ENCODE assay signal across 11 cellular contexts in genomic region chr12:101051901-101052550, GRCh38.
A peak's percentile ranks its signal among the peaks of the same experiment; 100 is the strongest.
DNase-seq lines count a peak whose midpoint lies in the region; TF ChIP-seq lines count a peak whose summit lies in the region.
"Had no signal": no experiment of that assay in that cellular context is flagged by ENCODE, and none has a peak within 500 bp of the region (broad histone marks: within the 10 kb centered on the region; RNA-seq: fewer than 3 reads in every experiment).

No MANE protein-coding gene starts in this region.

- 31 to 48% (median 40%) methylated on average over 8 of the region's 8 CpGs for WGBS in adrenal gland, 4 donors
- WGBS in sigmoid colon, 2 donors: 10 to 46% methylated on average over 8 of the region's 8 CpGs
- WGBS in suprapubic skin: 26% methylated on average over 8 of the region's 8 CpGs

- H3K27me3 ChIP-seq in adrenal gland (no peaks in the 10 kb centered on the region), sigmoid colon (no peaks in the 10 kb centered on the region), suprapubic skin (no peaks in the 10 kb centered on the region)
- H3K27me3 ChIP-seq: BLaER1 treated with 17β-estradiol and CSF1 and Interleukin-3, amounts not matched to agents 10 nM and 100 nM; gastrocnemius medialis had no signal

- H3K36me3 ChIP-seq in HEK293 (ENCODE audit: control insufficient read depth in 2 of 2, insufficient read depth in 1 of 2, low read length in 2 of 2) (no peaks in the 10 kb centered on the region), adrenal gland (replicated peaks in 1 of 2) (no peaks in the 10 kb centered on the region), sigmoid colon (no peaks in the 10 kb centered on the region), suprapubic skin (no peaks in the 10 kb centered on the region)
- H3K36me3 ChIP-seq: BLaER1 treated with 17β-estradiol and CSF1 and Interleukin-3, amounts not matched to agents 10 nM and 100 nM; gastrocnemius medialis had no signal

- peak in 1 of 2 donors; percentile 20 for TF ChIP-seq POLR2A in adrenal gland (IDR thresholded peaks at IDR 0.05)
- no peak for TF ChIP-seq POLR2A in sigmoid colon (IDR thresholded peaks at IDR 0.05)
- no peak for TF ChIP-seq POLR2A in suprapubic skin (IDR thresholded peaks at IDR 0.05)

- H3K27ac ChIP-seq in 22Rv1 (peak overlapping the region; percentile 19), HEK293 (ENCODE audit: extremely low read depth, low read depth, low read length) (peak overlapping the region; percentile 65), adrenal gland (peak overlapping the region in 4 of 5 donors; percentile 31 to 85 (median 55)), sigmoid colon (no peak overlapping the region), suprapubic skin (no peak overlapping the region)
- H3K27ac ChIP-seq: BLaER1 treated with 17β-estradiol and CSF1 and Interleukin-3, amounts not matched to agents 10 nM and 100 nM; gastrocnemius medialis had no signal

- CTCF ChIA-PET in HEK293 (lab: Yijun Ruan, JAX): interaction anchor here (0.5 to 1.1 kb wide), 6 partner anchors 9 to 897 kb away, joined by 3 to 5 read pairs (median 3); no protein-coding TSS in a partner anchor

- POLR2A ChIA-PET in HEK293 (lab: Yijun Ruan, JAX): no interaction called here

- no peak for TF ChIP-seq CTCF in 22Rv1 (IDR thresholded peaks at IDR 0.05)
- TF ChIP-seq CTCF in HEK293 (tag by site-specific recombination; IDR thresholded peaks at IDR 0.05): no peak
- no peak for TF ChIP-seq CTCF in adrenal gland (IDR thresholded peaks at IDR 0.05)
- no peak for TF ChIP-seq CTCF in sigmoid colon (IDR thresholded peaks at IDR 0.05)
- TF ChIP-seq CTCF in suprapubic skin (IDR thresholded peaks at IDR 0.05): no peak

- H3K4me3 ChIP-seq in HEK293 (ENCODE audit: low read depth, low read length) (no peak overlapping the region), adrenal gland (no peak overlapping the region), sigmoid colon (no peak overlapping the region), suprapubic skin (no peak overlapping the region)
- H3K4me3 ChIP-seq: BLaER1 treated with 17β-estradiol and CSF1 and Interleukin-3, amounts not matched to agents 10 nM and 100 nM; gastrocnemius medialis had no signal

- intact Hi-C loops in adrenal gland (cut with DNase I) (no loop called here), sigmoid colon (cut with DNase I) (no loop called here)

- TF ChIP-seq EP300 in sigmoid colon (IDR thresholded peaks at IDR 0.05) (no peak), suprapubic skin (IDR thresholded peaks at IDR 0.05) (no peak)

- H3K9me3 ChIP-seq in HEK293 (ENCODE audit: control insufficient read depth, insufficient read depth, low read depth, low read length) (no peaks in the 10 kb centered on the region), adrenal gland (replicated peaks in 1 of 3) (no peaks in the 10 kb centered on the region), sigmoid colon (no peaks in the 10 kb centered on the region), suprapubic skin (no peaks in the 10 kb centered on the region)
- H3K9me3 ChIP-seq: BLaER1 treated with 17β-estradiol and CSF1 and Interleukin-3, amounts not matched to agents 10 nM and 100 nM; gastrocnemius medialis had no signal

- H3K4me1 ChIP-seq in HEK293 (ENCODE audit: control insufficient read depth, insufficient read depth, low read length) (no peaks in the 10 kb centered on the region), adrenal gland (replicated peaks in 1 of 2) (peaks cover 4 to 8% of the 10 kb centered on the region in 2 donors), sigmoid colon (no peaks in the 10 kb centered on the region), suprapubic skin (no peaks in the 10 kb centered on the region)
- H3K4me1 ChIP-seq: BLaER1 treated with 17β-estradiol and CSF1 and Interleukin-3, amounts not matched to agents 10 nM and 100 nM; gastrocnemius medialis had no signal

- peak in 6 of 7 donors; percentile 18 to 65 (median 37) for DNase-seq in adrenal gland
- peak; percentile 20 for DNase-seq in kidney glomerular epithelial cell (lab: John Stamatoyannopoulos, UW)
- DNase-seq in sigmoid colon: no peak
- no peak for DNase-seq in stimulated activated CD8-positive, alpha-beta memory T cell treated with anti-CD3 and anti-CD28 coated beads, Interleukin-4, amount 100 ng/mL, for 48 hours
- no peak for DNase-seq in suprapubic skin (ENCODE audit: low spot score in 2 of 2)
- no peak for DNase-seq in GF-D8 (lab: John Stamatoyannopoulos, UW)
- DNase-seq: gastrocnemius medialis; stimulated activated CD4-positive, alpha-beta T cell treated with anti-CD3 and anti-CD28 coated beads, Interleukin-15, amount 100 ng/mL, for 24 hours had no signal

TF ChIP-seq in HEK293, 187 proteins besides CTCF, POLR2A, EP300 and RAD21 (continues in another document):
- TF ChIP-seq ZNF600 (tag by site-specific recombination; IDR thresholded peaks at IDR 0.05): peak; percentile 98
- peak; percentile 99 for TF ChIP-seq PRDM6 (tag by site-specific recombination; IDR thresholded peaks at IDR 0.05)
- no peak for TF ChIP-seq ZNF514 (tag by site-specific recombination; IDR thresholded peaks at IDR 0.05)
- no peak for TF ChIP-seq ZFHX2 (tag by site-specific recombination; conservative IDR thresholded peaks at IDR 0.05)
- TF ChIP-seq ZNF549 (tag by site-specific recombination; IDR thresholded peaks at IDR 0.05): 0 out of 2 replicates have a peak, but pooled peaks have one; percentile 7
- TF ChIP-seq ZBTB17 (tag by site-specific recombination; IDR thresholded peaks at IDR 0.05): peak; percentile 64; the same call in 1 of the 2 replicates
- peak; percentile 51; the same call in 1 of the 2 replicates for TF ChIP-seq ZNF394 (tag by site-specific recombination; IDR thresholded peaks at IDR 0.05; ENCODE audit: borderline replicate concordance)
- peak; percentile 46; the same call in 1 of the 2 replicates for TF ChIP-seq ZNF18 (tag by site-specific recombination; IDR thresholded peaks at IDR 0.05)
- TF ChIP-seq ZNF19 (tag by site-specific recombination; IDR thresholded peaks at IDR 0.05; ENCODE audit: low read depth): no peak
- 0 out of 2 replicates have a peak, but pooled peaks have one; percentile 35 for TF ChIP-seq REPIN1 (tag by site-specific recombination; IDR thresholded peaks at IDR 0.05; ENCODE audit: low read depth)
- peak; percentile 11 for TF ChIP-seq ZBTB26 (tag by site-specific recombination; optimal IDR thresholded peaks at IDR 0.05)
- TF ChIP-seq ZEB2 (tag by site-specific recombination; IDR thresholded peaks at IDR 0.05): peak; percentile 63
- no peak for TF ChIP-seq ZNF558 (tag by site-specific recombination; IDR thresholded peaks at IDR 0.05)
- TF ChIP-seq ZNF449 (tag by site-specific recombination; IDR thresholded peaks at IDR 0.05): 0 out of 2 replicates have a peak, but pooled peaks have one; percentile 19
- TF ChIP-seq ZNF24 (tag by site-specific recombination; IDR thresholded peaks at IDR 0.05): peak; percentile 71; the same call in 1 of the 2 replicates

Comparison
In these comparisons a context has a peak if more than half of its experiments do, and no peak if none do; other contexts are left out.
1. H3K27ac ChIP-seq: peak in 22Rv1 (single experiment), HEK293 (single experiment) and adrenal gland (4 of 5); none in sigmoid colon (0 of 4) and suprapubic skin (single experiment).
2. DNase-seq: peak in adrenal gland (6 of 7) and kidney glomerular epithelial cell (single experiment); none in sigmoid colon (single experiment), stimulated activated CD8-positive, alpha-beta memory T cell treated with anti-CD3 and anti-CD28 coated beads, Interleukin-4, amount 100 ng/mL, for 48 hours (single experiment), suprapubic skin (0 of 2) and GF-D8 (single experiment).